In the genomic region with DNA sequence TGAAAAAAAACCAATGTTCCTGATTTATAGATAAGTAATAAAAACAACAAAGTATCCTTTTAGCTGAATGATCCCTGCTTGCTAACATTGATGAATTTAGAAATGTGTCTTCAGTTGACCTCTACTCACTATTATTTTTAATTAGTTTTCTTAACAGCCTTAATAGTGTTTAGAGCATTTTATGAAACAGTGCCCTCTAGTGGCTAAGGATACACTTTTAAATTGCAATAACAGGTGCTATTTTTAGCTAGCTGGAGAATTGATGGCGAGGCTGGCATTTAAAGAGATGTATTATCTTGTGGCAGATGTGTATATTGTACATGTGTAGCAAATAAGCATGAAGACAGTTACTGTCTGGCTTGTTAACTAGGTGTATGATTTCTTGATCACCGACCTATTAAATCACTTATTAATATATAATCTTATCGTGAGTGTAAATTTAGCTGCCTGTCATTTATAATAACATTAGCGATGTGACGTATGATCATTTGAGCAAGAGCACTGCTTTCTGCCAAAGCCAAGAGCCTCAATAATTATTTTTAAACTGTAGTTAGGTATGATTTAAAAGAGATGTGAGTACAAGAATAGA, we compare ENCODE assay signal across 8 cellular contexts.
DNase-seq lines count a peak whose midpoint lies in the region; TF ChIP-seq lines count a peak whose summit lies in the region.

No MANE protein-coding gene starts in this region.

- H3F3A ChIP-seq in neural cell (ENCODE audit: insufficient read depth, low read length, poor library complexity, severe bottlenecking), result no peaks in the 10 kb centered on the region

- POLR2A ChIA-PET in HEK293 (lab: Yijun Ruan, JAX), result no interaction called here

- no peak for TF ChIP-seq POLR2A in vagina (IDR thresholded peaks at IDR 0.05)

- H3K4me3 Mint-ChIP-seq in activated CD4-positive, alpha-beta T cell treated with anti-CD3 and anti-CD28 coated beads, Interleukin-2, amount 10 ng/mL, durations not matched to agents 24 days and 14 days, result no peak overlapping the region

- DNase-seq in COR-L47 (lab: John Stamatoyannopoulos, UW) (peak; percentile 70), NCI-H526 treated with DMSO at 0.1 percent for 48 hours (lab: John Stamatoyannopoulos, UW) (peak; percentile 26), dermis microvascular lymphatic vessel endothelial cell (ENCODE audit: low read depth in 2 of 2) (peak; percentile 4 to 47), vagina (ENCODE audit: extremely low spot score in 2 of 2) (no peak)
- DNase-seq in activated CD4-positive, CD25-positive, alpha-beta regulatory T cell (lab: John Stamatoyannopoulos, UW), result no peak
- no peak for DNase-seq in activated CD4-positive, alpha-beta T cell treated with anti-CD3 and anti-CD28 coated beads, Interleukin-2, amount 10 ng/mL, durations not matched to agents 24 days and 14 days

- no peaks in the 10 kb centered on the region for H3K79me2 ChIP-seq in neural cell (replicated peaks; ENCODE audit: insufficient read depth, low read length)

- no peaks in the 10 kb centered on the region for H3K36me3 Mint-ChIP-seq in activated CD4-positive, alpha-beta T cell treated with anti-CD3 and anti-CD28 coated beads, Interleukin-2, amount 10 ng/mL, durations not matched to agents 24 days and 14 days (ENCODE audit: low read depth)

- H3K27ac ChIP-seq in HEK293 (ENCODE audit: extremely low read depth, low read depth, low read length) (no peak overlapping the region), neural cell (ENCODE audit: low read length) (peak overlapping the region; percentile 71), vagina (no peak overlapping the region)

- no peaks in the 10 kb centered on the region for H3K27me3 Mint-ChIP-seq in activated CD4-positive, alpha-beta T cell treated with anti-CD3 and anti-CD28 coated beads, Interleukin-2, amount 10 ng/mL, durations not matched to agents 24 days and 14 days

- H3K9me3 Mint-ChIP-seq in activated CD4-positive, alpha-beta T cell treated with anti-CD3 and anti-CD28 coated beads, Interleukin-2, amount 10 ng/mL, durations not matched to agents 24 days and 14 days, result no peaks in the 10 kb centered on the region

- no peak overlapping the region for H2AFZ ChIP-seq in neural cell (ENCODE audit: low read depth, low read length)

- no peaks in the 10 kb centered on the region for H3K9me2 ChIP-seq in neural cell (ENCODE audit: insufficient read depth, low read length)

- no peaks in the 10 kb centered on the region for H3K9me3 ChIP-seq in HEK293 (ENCODE audit: control insufficient read depth, insufficient read depth, low read depth, low read length)
- H3K9me3 ChIP-seq in neural cell (ENCODE audit: low read length), result no peaks in the 10 kb centered on the region
- no peaks in the 10 kb centered on the region for H3K9me3 ChIP-seq in vagina

- TF ChIP-seq EP300 in neural cell (conservative IDR thresholded peaks at IDR 0.05; ENCODE audit: poor library complexity, severe bottlenecking), result peak; percentile 41

- H3K27me3 ChIP-seq in neural cell (ENCODE audit: insufficient read depth, low read depth, low read length) (no peaks in the 10 kb centered on the region), vagina (no peaks in the 10 kb centered on the region)

- H3K4me3 ChIP-seq in HEK293 (ENCODE audit: low read depth, low read length), result no peak overlapping the region
- peak overlapping the region; percentile 38 for H3K4me3 ChIP-seq in neural cell (ENCODE audit: low read length)
- no peak overlapping the region for H3K4me3 ChIP-seq in vagina

- H3K27ac Mint-ChIP-seq in activated CD4-positive, alpha-beta T cell treated with anti-CD3 and anti-CD28 coated beads, Interleukin-2, amount 10 ng/mL, durations not matched to agents 24 days and 14 days, result no peak overlapping the region

- H4K20me1 ChIP-seq in neural cell (ENCODE audit: insufficient read depth), result no peaks in the 10 kb centered on the region

- peak overlapping the region; percentile 13 for H3K4me2 ChIP-seq in neural cell (ENCODE audit: low read length)

- TF ChIP-seq RAD21 in neural cell (conservative IDR thresholded peaks at IDR 0.05), result peak; percentile 87

- peak overlapping the region; percentile 27 for H3K9ac ChIP-seq in neural cell (ENCODE audit: low read length)

- H3K36me3 ChIP-seq in HEK293 (ENCODE audit: control insufficient read depth in 2 of 2, insufficient read depth in 1 of 2, low read length in 2 of 2) (no peaks in the 10 kb centered on the region), neural cell (ENCODE audit: insufficient read depth, low read length) (no peaks in the 10 kb centered on the region), vagina (no peaks in the 10 kb centered on the region)

- no peaks in the 10 kb centered on the region for H3K4me1 ChIP-seq in HEK293 (ENCODE audit: control insufficient read depth, insufficient read depth, low read length)
- no peaks in the 10 kb centered on the region for H3K4me1 ChIP-seq in vagina

- no peaks in the 10 kb centered on the region for H3K4me1 Mint-ChIP-seq in activated CD4-positive, alpha-beta T cell treated with anti-CD3 and anti-CD28 coated beads, Interleukin-2, amount 10 ng/mL, durations not matched to agents 24 days and 14 days

- intact Hi-C loops in activated CD4-positive, alpha-beta T cell treated with anti-CD3 and anti-CD28 coated beads, Interleukin-2, amount 10 ng/mL, durations not matched to agents 24 days and 14 days (cut with micrococcal nuclease), result no loop called here
- intact Hi-C loops in vagina (cut with DNase I), result no loop called here

- TF ChIP-seq CTCF in HEK293 (tag by site-specific recombination; IDR thresholded peaks at IDR 0.05) (no peak), neural cell (IDR thresholded peaks at IDR 0.05; ENCODE audit: poor library complexity, severe bottlenecking) (peak; percentile 91), vagina (IDR thresholded peaks at IDR 0.05) (peak in 1 of 3 experiments; percentile 39)

- CTCF ChIA-PET in HEK293 (lab: Yijun Ruan, JAX), result interaction anchor here (0.5 to 2.6 kb wide), 20 partner anchors 8 to 432 kb away, joined by 3 to 12 read pairs (median 4); no protein-coding TSS in a partner anchor

TF ChIP-seq in HEK293, 187 proteins besides CTCF, POLR2A, EP300 and RAD21:
- peak; percentile 49 for TF ChIP-seq ZNF654 (tag by site-specific recombination; IDR thresholded peaks at IDR 0.05; ENCODE audit: low read depth)
- no peak for TF ChIP-seq ZNF555 (tag by site-specific recombination; conservative IDR thresholded peaks at IDR 0.05)
- no peak for TF ChIP-seq ZNF37A (tag by site-specific recombination; IDR thresholded peaks at IDR 0.05)
- TF ChIP-seq SCRT1 (tag by site-specific recombination; IDR thresholded peaks at IDR 0.05; ENCODE audit: borderline replicate concordance), result peak; percentile 26; the same call in 1 of the 2 replicates
- TF ChIP-seq ZNF239 (tag by site-specific recombination; IDR thresholded peaks at IDR 0.05), result no peak
- no peak for TF ChIP-seq BCL11A (tag by site-specific recombination; IDR thresholded peaks at IDR 0.05; ENCODE audit: low read depth)
- peak; percentile 66; the same call in 1 of the 2 replicates for TF ChIP-seq SCRT2 (tag by site-specific recombination; IDR thresholded peaks at IDR 0.05)
- no peak for TF ChIP-seq HOXD13 (CRISPR knock-in tag; IDR thresholded peaks at IDR 0.05; ENCODE audit: borderline replicate concordance)
TF ChIP-seq in HEK293: peak in this region for 3.

TF ChIP-seq in neural cell, 6 proteins besides CTCF, POLR2A, EP300 and RAD21:
- TF ChIP-seq, protein P1, sequence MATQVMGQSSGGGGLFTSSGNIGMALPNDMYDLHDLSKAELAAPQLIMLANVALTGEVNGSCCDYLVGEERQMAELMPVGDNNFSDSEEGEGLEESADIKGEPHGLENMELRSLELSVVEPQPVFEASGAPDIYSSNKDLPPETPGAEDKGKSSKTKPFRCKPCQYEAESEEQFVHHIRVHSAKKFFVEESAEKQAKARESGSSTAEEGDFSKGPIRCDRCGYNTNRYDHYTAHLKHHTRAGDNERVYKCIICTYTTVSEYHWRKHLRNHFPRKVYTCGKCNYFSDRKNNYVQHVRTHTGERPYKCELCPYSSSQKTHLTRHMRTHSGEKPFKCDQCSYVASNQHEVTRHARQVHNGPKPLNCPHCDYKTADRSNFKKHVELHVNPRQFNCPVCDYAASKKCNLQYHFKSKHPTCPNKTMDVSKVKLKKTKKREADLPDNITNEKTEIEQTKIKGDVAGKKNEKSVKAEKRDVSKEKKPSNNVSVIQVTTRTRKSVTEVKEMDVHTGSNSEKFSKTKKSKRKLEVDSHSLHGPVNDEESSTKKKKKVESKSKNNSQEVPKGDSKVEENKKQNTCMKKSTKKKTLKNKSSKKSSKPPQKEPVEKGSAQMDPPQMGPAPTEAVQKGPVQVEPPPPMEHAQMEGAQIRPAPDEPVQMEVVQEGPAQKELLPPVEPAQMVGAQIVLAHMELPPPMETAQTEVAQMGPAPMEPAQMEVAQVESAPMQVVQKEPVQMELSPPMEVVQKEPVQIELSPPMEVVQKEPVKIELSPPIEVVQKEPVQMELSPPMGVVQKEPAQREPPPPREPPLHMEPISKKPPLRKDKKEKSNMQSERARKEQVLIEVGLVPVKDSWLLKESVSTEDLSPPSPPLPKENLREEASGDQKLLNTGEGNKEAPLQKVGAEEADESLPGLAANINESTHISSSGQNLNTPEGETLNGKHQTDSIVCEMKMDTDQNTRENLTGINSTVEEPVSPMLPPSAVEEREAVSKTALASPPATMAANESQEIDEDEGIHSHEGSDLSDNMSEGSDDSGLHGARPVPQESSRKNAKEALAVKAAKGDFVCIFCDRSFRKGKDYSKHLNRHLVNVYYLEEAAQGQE (IDR thresholded peaks at IDR 0.05; ENCODE audit: borderline replicate concordance), result no peak
- TF ChIP-seq SMC3 (conservative IDR thresholded peaks at IDR 0.05; ENCODE audit: poor library complexity), result peak; percentile 90

Comparison
In these comparisons a context has a peak if more than half of its experiments do, and no peak if none do; other contexts are left out.
1. DNase-seq: peak in COR-L47 (single experiment), NCI-H526 treated with DMSO at 0.1 percent for 48 hours (single experiment) and dermis microvascular lymphatic vessel endothelial cell (2 of 2); none in activated CD4-positive, CD25-positive, alpha-beta regulatory T cell (0 of 4), activated CD4-positive, alpha-beta T cell treated with anti-CD3 and anti-CD28 coated beads, Interleukin-2, amount 10 ng/mL, durations not matched to agents 24 days and 14 days (single experiment) and vagina (0 of 2).